14 cellular contexts compared by ENCODE assay signal in the genomic region with DNA sequence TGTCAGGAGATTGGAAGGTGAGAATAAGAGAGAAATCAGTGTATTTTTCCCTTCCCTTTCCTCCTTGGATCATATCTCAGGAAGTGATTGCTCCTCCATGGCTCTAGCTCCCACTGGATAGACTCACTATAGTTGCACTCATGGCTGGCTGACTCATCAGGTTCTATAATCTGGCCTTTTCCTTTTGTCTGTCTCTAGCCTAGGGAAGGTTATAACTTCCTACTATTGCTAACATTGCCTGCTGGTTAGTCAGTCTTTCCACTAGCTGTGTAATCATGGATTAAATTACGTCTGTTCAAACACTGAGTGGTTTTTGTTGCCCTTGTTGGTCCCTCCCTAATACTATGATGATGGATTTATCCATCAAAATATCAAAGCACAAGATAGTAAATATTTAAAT.
DNase-seq lines count a peak whose midpoint lies in the region; ATAC-seq and TF ChIP-seq lines count a peak whose summit lies in the region.
"Had no signal": no experiment of that assay in that cellular context is flagged by ENCODE, and none has a peak within 500 bp of the region (broad histone marks: within the 10 kb centered on the region; RNA-seq: fewer than 3 reads in every experiment).

No MANE protein-coding gene starts in this region.

- DNase-seq in SIG-M5 treated with dmso at 0.1 percent for 504 hours (lab: John Stamatoyannopoulos, UW; ENCODE audit: unreplicated experiment) (peak; percentile 36), SIG-M5 (lab: John Stamatoyannopoulos, UW) (no peak), SK-MEL-5 (ENCODE audit: low read depth, low spot score) (peak; percentile 19), fibroblast of the aortic adventitia (ENCODE audit: low read depth) (peak; percentile 95), spleen (no peak), SK-N-DZ (ENCODE audit: low spot score) (no peak), tibial nerve (ENCODE audit: low spot score in 2 of 2) (no peak)
- DNase-seq: activated CD8-positive, alpha-beta T cell treated with anti-CD3 and anti-CD28 coated beads, Interleukin-2, amount 10 ng/mL, durations not matched to agents 7 days and 5 days; C1 segment of cervical spinal cord; caudate nucleus; kidney; Peyer's patch had no signal

- H3K27me3 ChIP-seq in spleen (replicated peaks in 1 of 7) (no peaks in the 10 kb centered on the region), tibial nerve (no peaks in the 10 kb centered on the region)
- H3K27me3 ChIP-seq: Peyer's patch had no signal

- no peaks in the 10 kb centered on the region for H3K4me1 ChIP-seq in spleen
- H3K4me1 ChIP-seq in tibial nerve: no peaks in the 10 kb centered on the region
- H3K4me1 ChIP-seq: Peyer's patch had no signal

- H3K4me3 ChIP-seq in fibroblast of the aortic adventitia (ENCODE audit: low read depth, low read length) (no peak overlapping the region), spleen (no peak overlapping the region), tibial nerve (no peak overlapping the region)
- H3K4me3 ChIP-seq: K562, Peyer's patch had no signal

- H3K36me3 ChIP-seq in spleen (no peaks in the 10 kb centered on the region), tibial nerve (no peaks in the 10 kb centered on the region)
- H3K36me3 ChIP-seq: Peyer's patch had no signal

- H3K9me3 ChIP-seq in spleen (no peaks in the 10 kb centered on the region), tibial nerve (no peaks in the 10 kb centered on the region)
- H3K9me3 ChIP-seq: Peyer's patch had no signal

- no peak for TF ChIP-seq EP300 in tibial nerve (IDR thresholded peaks at IDR 0.05)

- no peak overlapping the region for H3K27ac ChIP-seq in spleen
- no peak overlapping the region for H3K27ac ChIP-seq in tibial nerve
- H3K27ac ChIP-seq: Peyer's patch had no signal

- in situ Hi-C loops in SK-MEL-5 (cut with HindIII; ENCODE audit: low pct_unique_long_range_greater_than_20kb, low sequenced_read_pairs): no loop called here

- intact Hi-C loops in spleen (cut with DNase I; ENCODE audit: low total_unique reads): no loop called here

- no peak for ATAC-seq in HG03378 (IDR thresholded peaks at IDR 0.05; ENCODE audit: unreplicated experiment)
- ATAC-seq: activated CD8-positive, alpha-beta T cell treated with anti-CD3 and anti-CD28 coated beads, Interleukin-2, amount 10 ng/mL, durations not matched to agents 7 days and 5 days; K562 had no signal

- TF ChIP-seq POLR2A in spleen (IDR thresholded peaks at IDR 0.05) (no peak), tibial nerve (IDR thresholded peaks at IDR 0.05) (no peak)

- 41 to 81% (median 55%) methylated on average over 1 of the region's 1 CpG for WGBS in spleen, 5 donors
- 19 to 52% methylated on average over 1 of the region's 1 CpG for WGBS in tibial nerve, 2 donors

- no peak for TF ChIP-seq CTCF in fibroblast of the aortic adventitia (IDR thresholded peaks at IDR 0.05; ENCODE audit: insufficient read depth, low read length)
- no peak for TF ChIP-seq CTCF in spleen (IDR thresholded peaks at IDR 0.05 in 8 of 11, conservative IDR thresholded peaks at IDR 0.05 in 3 of 11)
- TF ChIP-seq CTCF in tibial nerve (IDR thresholded peaks at IDR 0.05): no peak

Comparison
In these comparisons a context has a peak if more than half of its experiments do, and no peak if none do; other contexts are left out.
1. DNase-seq: peak in SIG-M5 treated with dmso at 0.1 percent for 504 hours (single experiment), SK-MEL-5 (single experiment) and fibroblast of the aortic adventitia (single experiment); none in SIG-M5 (single experiment), spleen (single experiment), SK-N-DZ (single experiment) and tibial nerve (0 of 2).